In the genomic region with DNA sequence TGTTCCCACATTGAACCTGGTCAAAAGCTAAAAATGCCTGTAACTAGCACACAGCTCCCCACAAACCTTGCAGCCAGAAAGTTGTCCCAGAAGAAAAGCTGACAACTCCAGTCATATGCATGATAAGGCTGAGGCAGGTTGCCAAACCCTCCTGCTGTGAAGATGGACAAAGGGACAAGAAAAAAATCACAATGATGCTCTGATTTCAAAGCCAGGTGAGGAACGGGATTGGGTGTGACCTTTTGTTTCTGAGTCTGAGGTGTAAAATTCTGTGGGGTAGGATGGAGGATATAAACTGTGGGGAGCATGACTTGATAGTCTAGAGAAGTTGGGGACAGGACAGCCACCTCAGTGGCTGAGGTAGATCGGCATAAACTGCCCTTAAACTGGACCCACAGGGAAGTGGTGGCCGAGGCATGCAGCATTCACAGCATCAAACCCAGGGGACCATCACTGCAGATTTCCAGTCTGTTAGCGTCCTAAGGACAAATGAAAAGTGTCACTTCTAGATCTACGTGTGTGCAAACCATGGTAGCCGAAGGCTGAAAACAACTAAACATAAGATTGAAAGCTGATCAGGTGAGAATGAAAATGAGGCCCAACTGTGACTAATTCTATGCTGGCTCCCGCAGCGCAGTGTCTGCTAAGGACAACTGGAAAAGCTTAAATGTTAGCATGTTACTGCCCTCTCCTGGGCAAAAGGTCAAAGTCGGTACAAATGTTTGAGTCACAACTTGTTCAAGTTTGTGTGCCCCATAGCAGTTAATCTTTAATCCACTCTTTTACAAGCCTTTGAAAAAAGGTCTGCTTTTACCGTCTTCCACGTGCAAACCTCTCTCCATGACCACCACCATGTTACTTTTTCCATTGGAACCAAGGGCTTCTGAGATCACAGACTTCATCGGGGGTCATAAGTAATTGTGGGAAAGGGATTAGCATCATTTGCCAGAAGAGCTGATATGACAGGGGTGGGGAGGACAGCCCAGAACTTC, we compare ENCODE assay signal across 1 cellular context.
A peak's percentile ranks its signal among the peaks of the same experiment; 100 is the strongest.
TF ChIP-seq lines count a peak whose summit lies in the region.

No MANE protein-coding gene starts in this region.

TF ChIP-seq in WTC11, 78 proteins besides CTCF, POLR2A, EP300 and RAD21 (continued from another document):
- TF ChIP-seq CREM (CRISPR knock-in tag; IDR thresholded peaks at IDR 0.05) (no peak), TCF7 (CRISPR knock-in tag; IDR thresholded peaks at IDR 0.05; ENCODE audit: low read depth) (no peak), MYBL2 (CRISPR knock-in tag; IDR thresholded peaks at IDR 0.05) (peak; percentile 57; the same call in 1 of the 2 replicates), FOXK1 (CRISPR knock-in tag; IDR thresholded peaks at IDR 0.05) (0 out of 2 replicates have a peak, but pooled peaks have one; percentile 28), ZNF396 (CRISPR knock-in tag; IDR thresholded peaks at IDR 0.05; ENCODE audit: borderline replicate concordance) (no peak), SOX15 (CRISPR knock-in tag; IDR thresholded peaks at IDR 0.05) (no peak), SP1 (CRISPR knock-in tag; conservative IDR thresholded peaks at IDR 0.05) (peak; percentile 39; the same call in 1 of the 2 replicates), ETV6 (CRISPR knock-in tag; IDR thresholded peaks at IDR 0.05) (peak; percentile 51; the same call in 1 of the 2 replicates), CBFB (CRISPR knock-in tag; IDR thresholded peaks at IDR 0.05; ENCODE audit: low read depth) (no peak)
- TF ChIP-seq, protein P1, sequence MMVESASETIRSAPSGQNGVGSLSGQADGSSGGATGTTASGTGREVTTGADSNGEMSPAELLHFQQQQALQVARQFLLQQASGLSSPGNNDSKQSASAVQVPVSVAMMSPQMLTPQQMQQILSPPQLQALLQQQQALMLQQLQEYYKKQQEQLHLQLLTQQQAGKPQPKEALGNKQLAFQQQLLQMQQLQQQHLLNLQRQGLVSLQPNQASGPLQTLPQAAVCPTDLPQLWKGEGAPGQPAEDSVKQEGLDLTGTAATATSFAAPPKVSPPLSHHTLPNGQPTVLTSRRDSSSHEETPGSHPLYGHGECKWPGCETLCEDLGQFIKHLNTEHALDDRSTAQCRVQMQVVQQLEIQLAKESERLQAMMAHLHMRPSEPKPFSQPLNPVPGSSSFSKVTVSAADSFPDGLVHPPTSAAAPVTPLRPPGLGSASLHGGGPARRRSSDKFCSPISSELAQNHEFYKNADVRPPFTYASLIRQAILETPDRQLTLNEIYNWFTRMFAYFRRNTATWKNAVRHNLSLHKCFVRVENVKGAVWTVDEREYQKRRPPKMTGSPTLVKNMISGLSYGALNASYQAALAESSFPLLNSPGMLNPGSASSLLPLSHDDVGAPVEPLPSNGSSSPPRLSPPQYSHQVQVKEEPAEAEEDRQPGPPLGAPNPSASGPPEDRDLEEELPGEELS (CRISPR knock-in tag; IDR thresholded peaks at IDR 0.05), result peak; percentile 36; the same call in 1 of the 2 replicates
- TF ChIP-seq, protein P2, sequence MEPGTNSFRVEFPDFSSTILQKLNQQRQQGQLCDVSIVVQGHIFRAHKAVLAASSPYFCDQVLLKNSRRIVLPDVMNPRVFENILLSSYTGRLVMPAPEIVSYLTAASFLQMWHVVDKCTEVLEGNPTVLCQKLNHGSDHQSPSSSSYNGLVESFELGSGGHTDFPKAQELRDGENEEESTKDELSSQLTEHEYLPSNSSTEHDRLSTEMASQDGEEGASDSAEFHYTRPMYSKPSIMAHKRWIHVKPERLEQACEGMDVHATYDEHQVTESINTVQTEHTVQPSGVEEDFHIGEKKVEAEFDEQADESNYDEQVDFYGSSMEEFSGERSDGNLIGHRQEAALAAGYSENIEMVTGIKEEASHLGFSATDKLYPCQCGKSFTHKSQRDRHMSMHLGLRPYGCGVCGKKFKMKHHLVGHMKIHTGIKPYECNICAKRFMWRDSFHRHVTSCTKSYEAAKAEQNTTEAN (CRISPR knock-in tag; IDR thresholded peaks at IDR 0.05), result 0 out of 2 replicates have a peak, but pooled peaks have one; percentile 69
- TF ChIP-seq, protein P3, sequence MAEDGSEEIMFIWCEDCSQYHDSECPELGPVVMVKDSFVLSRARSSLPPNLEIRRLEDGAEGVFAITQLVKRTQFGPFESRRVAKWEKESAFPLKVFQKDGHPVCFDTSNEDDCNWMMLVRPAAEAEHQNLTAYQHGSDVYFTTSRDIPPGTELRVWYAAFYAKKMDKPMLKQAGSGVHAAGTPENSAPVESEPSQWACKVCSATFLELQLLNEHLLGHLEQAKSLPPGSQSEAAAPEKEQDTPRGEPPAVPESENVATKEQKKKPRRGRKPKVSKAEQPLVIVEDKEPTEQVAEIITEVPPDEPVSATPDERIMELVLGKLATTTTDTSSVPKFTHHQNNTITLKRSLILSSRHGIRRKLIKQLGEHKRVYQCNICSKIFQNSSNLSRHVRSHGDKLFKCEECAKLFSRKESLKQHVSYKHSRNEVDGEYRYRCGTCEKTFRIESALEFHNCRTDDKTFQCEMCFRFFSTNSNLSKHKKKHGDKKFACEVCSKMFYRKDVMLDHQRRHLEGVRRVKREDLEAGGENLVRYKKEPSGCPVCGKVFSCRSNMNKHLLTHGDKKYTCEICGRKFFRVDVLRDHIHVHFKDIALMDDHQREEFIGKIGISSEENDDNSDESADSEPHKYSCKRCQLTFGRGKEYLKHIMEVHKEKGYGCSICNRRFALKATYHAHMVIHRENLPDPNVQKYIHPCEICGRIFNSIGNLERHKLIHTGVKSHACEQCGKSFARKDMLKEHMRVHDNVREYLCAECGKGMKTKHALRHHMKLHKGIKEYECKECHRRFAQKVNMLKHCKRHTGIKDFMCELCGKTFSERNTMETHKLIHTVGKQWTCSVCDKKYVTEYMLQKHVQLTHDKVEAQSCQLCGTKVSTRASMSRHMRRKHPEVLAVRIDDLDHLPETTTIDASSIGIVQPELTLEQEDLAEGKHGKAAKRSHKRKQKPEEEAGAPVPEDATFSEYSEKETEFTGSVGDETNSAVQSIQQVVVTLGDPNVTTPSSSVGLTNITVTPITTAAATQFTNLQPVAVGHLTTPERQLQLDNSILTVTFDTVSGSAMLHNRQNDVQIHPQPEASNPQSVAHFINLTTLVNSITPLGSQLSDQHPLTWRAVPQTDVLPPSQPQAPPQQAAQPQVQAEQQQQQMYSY (CRISPR knock-in tag; IDR thresholded peaks at IDR 0.05), result peak; percentile 61
